8 cellular contexts compared by ENCODE assay signal in the genomic region with DNA sequence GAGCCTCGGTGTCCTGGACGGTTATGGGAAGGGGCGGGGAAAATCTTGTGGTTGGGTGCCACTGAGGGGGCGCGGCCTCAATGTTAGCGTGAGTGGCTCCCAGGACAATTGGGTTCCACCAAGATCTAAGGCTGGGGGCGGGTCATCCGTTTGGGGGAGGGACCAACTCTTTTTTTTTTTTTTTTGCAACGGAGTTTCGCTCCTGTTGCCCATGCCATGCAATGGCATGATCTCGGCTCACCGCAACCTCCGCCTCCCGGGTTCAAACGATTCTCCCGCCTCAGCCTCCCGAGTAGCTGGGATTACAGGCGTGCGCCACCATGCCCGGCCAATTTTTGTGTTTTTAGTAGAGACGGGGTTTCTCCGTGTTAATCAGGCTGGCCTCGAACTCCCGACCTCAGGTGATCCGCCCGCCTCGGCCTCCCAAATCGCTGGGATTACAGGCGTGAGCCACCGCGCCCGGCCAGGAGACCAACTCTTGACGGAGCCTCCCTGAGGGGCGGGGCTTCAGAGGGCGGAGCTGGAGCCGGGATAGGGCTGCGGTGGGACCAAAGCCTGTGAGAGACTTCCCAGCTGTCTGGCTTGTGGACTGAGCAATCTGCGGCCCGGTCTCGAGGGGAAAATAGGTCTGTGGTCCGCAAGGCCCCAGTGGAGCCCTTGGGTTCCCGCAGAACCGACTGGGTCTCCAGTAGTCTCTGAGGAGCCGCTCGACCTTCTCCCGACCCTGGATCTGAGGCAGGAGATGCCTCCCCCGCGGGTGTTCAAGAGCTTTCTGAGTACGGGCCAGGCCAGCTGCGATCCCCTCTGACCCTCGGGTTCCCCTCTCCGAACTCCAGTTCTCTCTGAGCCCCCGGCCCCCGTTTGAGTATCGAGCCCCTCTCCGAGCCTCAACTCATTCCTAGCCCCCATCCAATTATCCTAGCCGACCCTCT. TPM values are rescaled to one million over a fixed set of nuclear protein-coding genes. Genes with fewer than 3 reads are reported as not detected.
DNase-seq lines count a peak whose midpoint lies in the region; ATAC-seq lines count a peak whose summit lies in the region.

No MANE protein-coding gene starts in this region.

- H3K36me3 Mint-ChIP-seq in IgD-negative memory B cell = no peaks in the 10 kb centered on the region

- ATAC-seq in left ventricle myocardium superior = peak; percentile 69
- ATAC-seq in HG02588 (IDR thresholded peaks at IDR 0.05; ENCODE audit: unreplicated experiment) = no peak

- peak overlapping the region; percentile 83 to 100 (median 96) for H3K27ac Mint-ChIP-seq in IgD-negative memory B cell

- DNase-seq in NCI-H748 (lab: John Stamatoyannopoulos, UW; ENCODE audit: unreplicated experiment) (peak; percentile 70), NCI-H748 treated with DMSO at 0.1 percent for 48 hours (lab: John Stamatoyannopoulos, UW) (no peak), SHP77 treated with DMSO at 0.1 percent for 48 hours (lab: John Stamatoyannopoulos, UW) (peak; percentile 16), anterior cingulate cortex (lab: John Stamatoyannopoulos, UW) (peak in 42 of 58 donors; percentile 13 to 98 (median 35)), left ventricle myocardium superior (peak; percentile 92), posterior cingulate gyrus (peak in 9 of 10 donors; percentile 46 to 95 (median 69))

- peaks cover 17 to 28% (median 21%) of the 10 kb centered on the region in 3 donors for H3K4me1 Mint-ChIP-seq in IgD-negative memory B cell

- peaks cover 15% of the 10 kb centered on the region for H3K27me3 Mint-ChIP-seq in IgD-negative memory B cell

- peak overlapping the region; percentile 81 to 95 (median 90) for H3K4me3 Mint-ChIP-seq in IgD-negative memory B cell

- no peaks in the 10 kb centered on the region for H3K9me3 Mint-ChIP-seq in IgD-negative memory B cell

- intact Hi-C loops in left ventricle myocardium superior (cut with micrococcal nuclease) = no loop called here
- intact Hi-C loops in posterior cingulate gyrus (cut with DNase I) = loop anchor here (5.0 kb wide), 1 partner anchor 46 kb away; a partner anchor contains a TSS

RNA-seq across cellular contexts. Expression of a gene that starts 1.1 kb away (rescaled TPM):
- polyA plus RNA-seq in IgD-negative memory B cell = 1.9 TPM
- total RNA-seq in left ventricle myocardium superior = 3.1 TPM

RNA-seq across cellular contexts. Expression of a gene that starts 48.0 kb away (rescaled TPM):
- polyA plus RNA-seq in IgD-negative memory B cell = 306 TPM
- total RNA-seq in left ventricle myocardium superior = 46.6 TPM

RNA-seq across cellular contexts. Expression of a gene that starts 48.0 kb away (rescaled TPM):
- 36.9 TPM for polyA plus RNA-seq in IgD-negative memory B cell
- 45.7 TPM for total RNA-seq in left ventricle myocardium superior
